Comparison of ENCODE assay signal across 9 cellular contexts in the genomic region with DNA sequence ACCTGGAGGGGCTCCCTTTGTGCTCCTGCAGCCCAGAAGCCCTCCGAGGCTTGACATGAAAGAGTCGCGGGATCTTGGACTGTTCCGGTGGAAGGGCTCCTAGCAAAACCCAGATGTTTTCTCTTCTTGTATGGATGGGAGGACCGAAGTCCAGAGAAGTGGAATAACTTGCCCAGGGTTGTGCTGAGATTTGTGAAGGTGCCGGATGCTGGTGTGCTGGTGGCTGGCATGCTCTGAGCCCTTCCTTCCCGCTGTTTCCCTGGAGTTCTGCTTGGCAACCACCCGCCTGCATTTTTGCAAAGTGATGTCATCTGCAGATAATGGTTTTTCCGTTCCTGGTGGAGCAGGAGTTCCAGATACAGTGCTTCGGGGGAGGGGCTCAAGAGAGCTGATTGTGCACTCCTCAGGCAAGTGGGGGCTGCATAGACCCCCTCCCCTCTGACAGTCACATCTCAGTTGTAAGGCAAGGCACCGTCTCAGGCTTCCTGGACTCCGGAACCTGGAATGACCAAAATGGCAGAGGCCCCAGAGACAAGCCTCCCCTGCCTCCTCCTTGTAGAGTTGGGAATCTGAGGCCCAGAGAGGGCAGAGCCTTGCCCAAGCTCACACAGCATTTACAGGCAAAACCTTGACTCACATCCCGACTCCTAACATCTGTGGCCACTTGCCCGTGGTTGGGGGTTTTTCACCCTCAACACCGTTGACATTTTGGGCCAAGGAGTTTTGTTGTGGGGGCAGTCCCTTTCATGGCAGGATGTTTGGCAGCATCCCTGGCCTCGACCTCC.
DNase-seq lines count a peak whose midpoint lies in the region; ATAC-seq and TF ChIP-seq lines count a peak whose summit lies in the region.
"Had no signal": no experiment of that assay in that cellular context is flagged by ENCODE, and none has a peak within 500 bp of the region (broad histone marks: within the 10 kb centered on the region; RNA-seq: fewer than 3 reads in every experiment).

No MANE protein-coding gene starts in this region.

- TF ChIP-seq CTCF in left ventricle myocardium inferior (IDR thresholded peaks at IDR 0.05; ENCODE audit: borderline replicate concordance), result no peak

- H3K9me3 ChIP-seq in BLaER1 (no peaks in the 10 kb centered on the region), adipocyte (ENCODE audit: control insufficient read depth, low read length) (no peaks in the 10 kb centered on the region), left ventricle myocardium inferior (replicated peaks) (no peaks in the 10 kb centered on the region)
- H3K9me3 ChIP-seq: neutrophil had no signal

- H3K4me1 ChIP-seq in BLaER1, result peaks cover 89% of the 10 kb centered on the region
- H3K4me1 ChIP-seq in adipocyte (ENCODE audit: control insufficient read depth, insufficient read depth, low read length), result peaks cover 62% of the 10 kb centered on the region
- peaks cover 88% of the 10 kb centered on the region for H3K4me1 ChIP-seq in left ventricle myocardium inferior

- no peaks in the 10 kb centered on the region for H4K20me1 ChIP-seq in BLaER1

- no peak for TF ChIP-seq POLR2A in erythroblast (IDR thresholded peaks at IDR 0.05; ENCODE audit: low read length)

- H3K27me3 ChIP-seq in BLaER1 (no peaks in the 10 kb centered on the region), adipocyte (replicated peaks; ENCODE audit: control insufficient read depth, insufficient read depth, low read length) (no peaks in the 10 kb centered on the region), left ventricle myocardium inferior (ENCODE audit: low read depth) (no peaks in the 10 kb centered on the region)

- H3K4me3 ChIP-seq in BLaER1, result no peak overlapping the region
- peak overlapping the region; percentile 61 for H3K4me3 ChIP-seq in adipocyte (ENCODE audit: low read length)
- H3K4me3 ChIP-seq in left ventricle myocardium inferior, result peak overlapping the region; percentile 19

- H3K27ac ChIP-seq in BLaER1 (peak overlapping the region; percentile 39; the same call in 1 of the 2 replicates), left ventricle myocardium inferior (replicated peaks) (peak overlapping the region; percentile 92)
- H3K27ac ChIP-seq: neutrophil had no signal

- ATAC-seq in sciatic nerve (peak; percentile 78), HG03139 (IDR thresholded peaks at IDR 0.05; ENCODE audit: unreplicated experiment) (no peak)

- intact Hi-C loops in left ventricle myocardium inferior (cut with micrococcal nuclease), result no loop called here
- intact Hi-C loops in sciatic nerve (cut with DNase I), result no loop called here

- DNase-seq in HT-29 (ENCODE audit: low spot score) (peak; percentile 91), adipocyte (ENCODE audit: low read depth) (peak; percentile 86), left ventricle myocardium inferior (peak; percentile 62), sciatic nerve (ENCODE audit: low spot score) (no peak), erythroblast (lab: John Stamatoyannopoulos, UW) (no peak), Kasumi-1 (lab: John Stamatoyannopoulos, UW) (no peak)

- peak overlapping the region; percentile 75 for H3K4me2 ChIP-seq in BLaER1

- no peak overlapping the region for H3K9ac ChIP-seq in BLaER1
- peak overlapping the region; percentile 84 for H3K9ac ChIP-seq in adipocyte (ENCODE audit: low read length)

- H3K36me3 ChIP-seq in BLaER1 (no peaks in the 10 kb centered on the region), adipocyte (ENCODE audit: control insufficient read depth, insufficient read depth, low read length, severe bottlenecking) (no peaks in the 10 kb centered on the region), left ventricle myocardium inferior (no peaks in the 10 kb centered on the region)
- H3K36me3 ChIP-seq: neutrophil had no signal

Comparison
In these comparisons a context has a peak if more than half of its experiments do, and no peak if none do; other contexts are left out.
1. DNase-seq: peak in HT-29 (single experiment), adipocyte (single experiment) and left ventricle myocardium inferior (single experiment); none in sciatic nerve (single experiment), erythroblast (0 of 2) and Kasumi-1 (0 of 2).